ENCODE assay signal across 1 cellular context in genomic region chr20:57593134-57593886, GRCh38.
TF ChIP-seq lines count a peak whose summit lies in the region.

No MANE protein-coding gene starts in this region.

TF ChIP-seq in HepG2, 621 proteins besides CTCF, POLR2A, EP300 and RAD21 (continued from another document):
- no peak for TF ChIP-seq DRAP1 (CRISPR knock-in tag; IDR thresholded peaks at IDR 0.05)
- TF ChIP-seq ZNF484 (CRISPR knock-in tag; IDR thresholded peaks at IDR 0.05; ENCODE audit: borderline replicate concordance, low read depth), result peak; percentile 35; the same call in 1 of the 2 replicates
- peak; percentile 41; the same call in 1 of the 2 replicates for TF ChIP-seq KDM5B (CRISPR knock-in tag; IDR thresholded peaks at IDR 0.05; ENCODE audit: borderline replicate concordance)
- TF ChIP-seq ZNF878 (CRISPR knock-in tag; IDR thresholded peaks at IDR 0.05), result no peak
- no peak for TF ChIP-seq ZNF264 (CRISPR knock-in tag; IDR thresholded peaks at IDR 0.05)
- TF ChIP-seq MTA3 (CRISPR knock-in tag; IDR thresholded peaks at IDR 0.05), result no peak
- TF ChIP-seq TAF15 (IDR thresholded peaks at IDR 0.05; ENCODE audit: low read depth, low read length, poor library complexity, severe bottlenecking), result no peak
- no peak for TF ChIP-seq MLX (CRISPR knock-in tag; IDR thresholded peaks at IDR 0.05)
- no peak for TF ChIP-seq POGZ (CRISPR knock-in tag; IDR thresholded peaks at IDR 0.05)
- TF ChIP-seq ZBTB1 (CRISPR knock-in tag; IDR thresholded peaks at IDR 0.05; ENCODE audit: borderline replicate concordance), result no peak
- TF ChIP-seq HOXA7 (CRISPR knock-in tag; IDR thresholded peaks at IDR 0.05), result no peak
- TF ChIP-seq MTA1 (CRISPR knock-in tag; IDR thresholded peaks at IDR 0.05; ENCODE audit: borderline replicate concordance), result no peak
- TF ChIP-seq ZNF788 (CRISPR knock-in tag; IDR thresholded peaks at IDR 0.05; ENCODE audit: borderline replicate concordance), result 0 out of 2 replicates have a peak, but pooled peaks have one; percentile 33
- TF ChIP-seq MEF2D (CRISPR knock-in tag; IDR thresholded peaks at IDR 0.05), result no peak
- no peak for TF ChIP-seq ZNF672 (CRISPR knock-in tag; IDR thresholded peaks at IDR 0.05)
- TF ChIP-seq ZNF607 (CRISPR knock-in tag; IDR thresholded peaks at IDR 0.05; ENCODE audit: borderline replicate concordance), result 0 out of 2 replicates have a peak, but pooled peaks have one; percentile 27
- no peak for TF ChIP-seq ZNF687 (CRISPR knock-in tag; IDR thresholded peaks at IDR 0.05)
- TF ChIP-seq HIVEP1 (CRISPR knock-in tag; IDR thresholded peaks at IDR 0.05), result 0 out of 2 replicates have a peak, but pooled peaks have one; percentile 51
- 0 out of 2 replicates have a peak, but pooled peaks have one; percentile 11 for TF ChIP-seq SETDB1 (CRISPR knock-in tag; IDR thresholded peaks at IDR 0.05; ENCODE audit: borderline replicate concordance)
